In the genomic region with DNA sequence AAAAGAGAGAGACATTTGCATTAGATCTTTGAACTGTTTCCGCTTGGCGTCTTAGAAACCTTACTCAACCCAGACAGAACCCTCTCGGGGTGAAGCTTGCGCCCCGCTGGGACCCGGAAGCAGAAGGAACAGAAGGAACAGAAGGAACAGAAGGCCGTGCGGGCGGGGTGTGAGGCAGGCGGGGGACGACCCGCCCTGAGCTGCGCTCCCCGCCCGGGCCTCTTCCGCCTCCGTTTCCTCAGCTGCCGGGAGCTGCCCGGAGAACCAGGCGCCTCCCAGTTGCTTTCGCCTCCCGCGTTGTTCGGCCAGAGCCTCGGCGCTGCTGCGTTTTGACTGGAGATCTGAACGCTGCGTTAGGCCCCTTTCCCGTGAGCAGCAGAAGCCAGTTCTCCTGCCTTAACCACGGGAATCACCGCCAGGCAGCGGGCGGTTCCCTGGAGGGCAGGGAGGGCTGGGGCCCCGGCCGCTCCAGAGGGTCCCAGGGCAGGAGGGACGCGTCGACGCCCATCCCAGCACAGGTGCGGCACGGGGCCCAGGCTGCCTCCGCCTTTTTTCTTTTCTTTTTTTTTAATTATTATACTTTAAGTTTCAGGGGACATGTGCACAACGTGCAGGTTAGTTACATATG, we compare ENCODE assay signal across 10 cellular contexts. TPM values are rescaled to one million over a fixed set of nuclear protein-coding genes. Genes with fewer than 3 reads are reported as not detected.
DNase-seq lines count a peak whose midpoint lies in the region; ATAC-seq and TF ChIP-seq lines count a peak whose summit lies in the region.
"Had no signal": no experiment of that assay in that cellular context is flagged by ENCODE, and none has a peak within 500 bp of the region (broad histone marks: within the 10 kb centered on the region; RNA-seq: fewer than 3 reads in every experiment).

No MANE protein-coding gene starts in this region.

- no peaks in the 10 kb centered on the region for H3K79me2 ChIP-seq in fibroblast of lung (ENCODE audit: control insufficient read depth, insufficient read depth, low read length)

- H3K4me2 ChIP-seq in fibroblast of lung (ENCODE audit: extremely low read depth, insufficient read depth, low read length) = no peak overlapping the region
- H3K4me2 ChIP-seq: KMS-11 had no signal

- peak overlapping the region; percentile 16 for H3K9ac ChIP-seq in fibroblast of lung (ENCODE audit: insufficient read depth, low read length)
- H3K9ac ChIP-seq: KMS-11 had no signal

- TF ChIP-seq CTCF in fibroblast of lung (conservative IDR thresholded peaks at IDR 0.05 in 1 of 2, IDR thresholded peaks at IDR 0.05 in 1 of 2; ENCODE audit: low read depth in 1 of 2, low read length in 2 of 2) = no peak

- no peaks in the 10 kb centered on the region for H3K9me3 ChIP-seq in fibroblast of lung (ENCODE audit: control insufficient read depth, insufficient read depth, low read depth, low read length)

- H3K4me1 ChIP-seq in fibroblast of lung (ENCODE audit: control insufficient read depth, extremely low read depth, insufficient read depth, low read length) = no peaks in the 10 kb centered on the region

- ATAC-seq in GM18498 (IDR thresholded peaks at IDR 0.05; ENCODE audit: unreplicated experiment) (no peak), GM21390 (IDR thresholded peaks at IDR 0.05; ENCODE audit: unreplicated experiment) (no peak), HG03025 (IDR thresholded peaks at IDR 0.05; ENCODE audit: low FRiP score, unreplicated experiment) (no peak)

- peak overlapping the region in 1 of 4 experiments; percentile 40 for H3K4me3 ChIP-seq in fibroblast of lung (replicated peaks in 1 of 4; ENCODE audit: control extremely low read depth in 1 of 4, insufficient read depth in 1 of 4, low read depth in 3 of 4, low read length in 4 of 4)

- H3K27ac ChIP-seq in fibroblast of lung (ENCODE audit: insufficient read depth, low read length) = no peak overlapping the region
- H3K27ac ChIP-seq: KMS-11 had no signal

- H4K20me1 ChIP-seq in fibroblast of lung (ENCODE audit: control insufficient read depth, extremely low read depth, insufficient read depth, low read length) = no peaks in the 10 kb centered on the region

- no peak overlapping the region for H2AFZ ChIP-seq in fibroblast of lung (ENCODE audit: low read length)

- peak; percentile 19 for DNase-seq in stimulated activated CD8-positive, alpha-beta memory T cell treated with anti-CD3 and anti-CD28 coated beads, Interleukin-4, amount 100 ng/mL, for 24 hours (ENCODE audit: low read depth)
- DNase-seq in stimulated activated CD8-positive, alpha-beta memory T cell treated with anti-CD3 and anti-CD28 coated beads, Interleukin-4, amount 100 ng/mL, for 48 hours = no peak
- peak; percentile 86 for DNase-seq in UCSD-AML1 (lab: John Stamatoyannopoulos, UW; ENCODE audit: unreplicated experiment)
- DNase-seq in fibroblast of lung (ENCODE audit: low read depth in 2 of 2) = peak in 1 of 2 donors; percentile 21
- DNase-seq in HPDE6-E6E7 (ENCODE audit: extremely low spot score) = no peak
- DNase-seq: amygdala had no signal

- H3K27me3 ChIP-seq in fibroblast of lung (ENCODE audit: control insufficient read depth, insufficient read depth, low read length) = no peaks in the 10 kb centered on the region

- H3K36me3 ChIP-seq in fibroblast of lung (ENCODE audit: control insufficient read depth, insufficient read depth, low read length) = no peaks in the 10 kb centered on the region

RNA-seq across cellular contexts. Expression of a gene that starts 19.3 kb away (rescaled TPM):
- total RNA-seq in fibroblast of lung = 10.8 and 13.5 TPM in 2 replicates
- polyA plus RNA-seq in fibroblast of lung = 3.2 and 5.2 TPM in 2 replicates
- 6.0 and 13.0 TPM in 2 replicates for polyA plus RNA-seq in fibroblast of lung (2012)
- polyA minus RNA-seq in fibroblast of lung (ENCODE audit: low replicate concordance) = 7.1 and 9.2 TPM in 2 replicates

Comparison
In these comparisons a context has a peak if more than half of its experiments do, and no peak if none do; other contexts are left out.
1. DNase-seq: peak in stimulated activated CD8-positive, alpha-beta memory T cell treated with anti-CD3 and anti-CD28 coated beads, Interleukin-4, amount 100 ng/mL, for 24 hours (single experiment) and UCSD-AML1 (single experiment); none in stimulated activated CD8-positive, alpha-beta memory T cell treated with anti-CD3 and anti-CD28 coated beads, Interleukin-4, amount 100 ng/mL, for 48 hours (single experiment) and HPDE6-E6E7 (single experiment).